1 cellular context compared by ENCODE assay signal in the genomic region with DNA sequence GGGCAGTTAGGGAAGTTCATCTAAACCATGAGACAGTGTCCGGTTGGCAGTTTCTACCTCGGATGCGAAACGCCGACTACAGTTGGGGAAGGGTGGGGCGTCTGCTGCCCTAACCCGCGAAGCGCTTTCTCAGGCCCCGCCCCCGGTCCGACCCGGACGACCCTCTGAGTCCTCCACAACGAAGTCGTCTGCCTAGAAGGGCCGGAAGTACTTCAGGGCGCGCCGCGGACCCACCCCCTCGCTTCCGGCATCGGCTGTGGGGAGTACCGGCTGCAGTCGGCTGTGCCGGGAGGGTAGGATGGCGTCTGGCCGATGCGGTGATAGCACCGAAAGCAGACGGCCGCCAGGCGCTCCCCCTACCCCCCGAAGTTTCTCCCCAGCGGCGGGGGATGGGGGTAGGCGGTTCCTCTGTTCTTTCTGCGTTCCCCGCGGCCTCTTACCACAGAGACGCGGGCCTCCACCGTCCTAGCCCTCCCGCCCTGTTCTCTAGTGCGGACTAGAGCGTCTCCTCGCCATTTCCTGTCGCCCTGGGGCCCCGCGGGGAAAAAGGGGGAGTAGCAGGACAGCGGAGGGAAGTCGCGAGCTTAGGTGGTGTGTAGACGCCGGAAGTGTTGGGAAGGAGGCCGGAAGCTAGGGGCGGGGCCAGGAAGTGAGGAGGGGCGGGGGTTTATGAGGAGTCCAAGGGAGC.
TF ChIP-seq lines count a peak whose summit lies in the region.

A gene (plus strand): TSS at position 241 of the 688 bp plus-strand sequence. CDS start 719 bp downstream, outside the sequence.

TF ChIP-seq in HEK293, 187 proteins besides CTCF, POLR2A, EP300 and RAD21 (continued from another document and continues in another):
- TF ChIP-seq, protein P1, sequence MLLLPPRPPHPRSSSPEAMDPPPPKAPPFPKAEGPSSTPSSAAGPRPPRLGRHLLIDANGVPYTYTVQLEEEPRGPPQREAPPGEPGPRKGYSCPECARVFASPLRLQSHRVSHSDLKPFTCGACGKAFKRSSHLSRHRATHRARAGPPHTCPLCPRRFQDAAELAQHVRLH (tag by site-specific recombination; IDR thresholded peaks at IDR 0.05) = peak; percentile 90
- TF ChIP-seq, protein P2, sequence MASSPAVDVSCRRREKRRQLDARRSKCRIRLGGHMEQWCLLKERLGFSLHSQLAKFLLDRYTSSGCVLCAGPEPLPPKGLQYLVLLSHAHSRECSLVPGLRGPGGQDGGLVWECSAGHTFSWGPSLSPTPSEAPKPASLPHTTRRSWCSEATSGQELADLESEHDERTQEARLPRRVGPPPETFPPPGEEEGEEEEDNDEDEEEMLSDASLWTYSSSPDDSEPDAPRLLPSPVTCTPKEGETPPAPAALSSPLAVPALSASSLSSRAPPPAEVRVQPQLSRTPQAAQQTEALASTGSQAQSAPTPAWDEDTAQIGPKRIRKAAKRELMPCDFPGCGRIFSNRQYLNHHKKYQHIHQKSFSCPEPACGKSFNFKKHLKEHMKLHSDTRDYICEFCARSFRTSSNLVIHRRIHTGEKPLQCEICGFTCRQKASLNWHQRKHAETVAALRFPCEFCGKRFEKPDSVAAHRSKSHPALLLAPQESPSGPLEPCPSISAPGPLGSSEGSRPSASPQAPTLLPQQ (tag by site-specific recombination; IDR thresholded peaks at IDR 0.05) = peak; percentile 85
- TF ChIP-seq ZNF768 (tag by site-specific recombination; IDR thresholded peaks at IDR 0.05) (no peak), GLIS2 (tag by site-specific recombination; IDR thresholded peaks at IDR 0.05) (peak; percentile 64), ZNF10 (tag by site-specific recombination; IDR thresholded peaks at IDR 0.05) (no peak), YY2 (tag by site-specific recombination; IDR thresholded peaks at IDR 0.05) (peak; percentile 90), ZBTB21 (tag by site-specific recombination; IDR thresholded peaks at IDR 0.05) (peak; percentile 77), ZNF677 (tag by site-specific recombination; IDR thresholded peaks at IDR 0.05) (peak; percentile 2; the same call in 1 of the 2 replicates), ZNF707 (tag by site-specific recombination; IDR thresholded peaks at IDR 0.05) (no peak), ZFHX2 (tag by site-specific recombination; conservative IDR thresholded peaks at IDR 0.05) (peak; percentile 33; the same call in 1 of the 2 replicates), ZNF221 (tag by site-specific recombination; IDR thresholded peaks at IDR 0.05; ENCODE audit: borderline replicate concordance) (no peak), ZNF138 (tag by site-specific recombination; IDR thresholded peaks at IDR 0.05; ENCODE audit: borderline replicate concordance) (no peak), WT1 (tag by site-specific recombination; IDR thresholded peaks at IDR 0.05) (peak; percentile 82), YY1 (tag by site-specific recombination; IDR thresholded peaks at IDR 0.05) (peak; percentile 86), ZNF530 (tag by site-specific recombination; IDR thresholded peaks at IDR 0.05; ENCODE audit: low read depth) (no peak), ZBTB1 (tag by site-specific recombination; IDR thresholded peaks at IDR 0.05) (no peak), ZNF23 (tag by site-specific recombination; IDR thresholded peaks at IDR 0.05; ENCODE audit: borderline replicate concordance) (0 out of 2 replicates have a peak, but pooled peaks have one; percentile 23), ZNF140 (tag by site-specific recombination; IDR thresholded peaks at IDR 0.05) (no peak), ZNF654 (tag by site-specific recombination; IDR thresholded peaks at IDR 0.05; ENCODE audit: low read depth) (no peak), ZBTB7A (tag by site-specific recombination; IDR thresholded peaks at IDR 0.05; ENCODE audit: low read depth) (peak; percentile 84), ZNF837 (tag by site-specific recombination; IDR thresholded peaks at IDR 0.05) (no peak), ZXDB (tag by site-specific recombination; IDR thresholded peaks at IDR 0.05) (peak; percentile 94), KLF8 (tag by site-specific recombination; IDR thresholded peaks at IDR 0.05) (peak; percentile 96), ZNF514 (tag by site-specific recombination; IDR thresholded peaks at IDR 0.05) (no peak), MYNN (tag by site-specific recombination; IDR thresholded peaks at IDR 0.05; ENCODE audit: borderline replicate concordance) (0 out of 2 replicates have a peak, but pooled peaks have one; percentile 46), ZNF558 (tag by site-specific recombination; IDR thresholded peaks at IDR 0.05) (peak; percentile 55; the same call in 1 of the 2 replicates), KLF1 (tag by site-specific recombination; IDR thresholded peaks at IDR 0.05) (peak; percentile 63), ZNF549 (tag by site-specific recombination; IDR thresholded peaks at IDR 0.05) (no peak), ZSCAN23 (tag by site-specific recombination; IDR thresholded peaks at IDR 0.05) (peak; percentile 74), IKZF3 (tag by site-specific recombination; IDR thresholded peaks at IDR 0.05) (peak; percentile 92), ZNF664 (tag by site-specific recombination; IDR thresholded peaks at IDR 0.05) (peak; percentile 26; the same call in 1 of the 2 replicates), ZNF629 (tag by site-specific recombination; IDR thresholded peaks at IDR 0.05) (peak; percentile 93), ZNF274 (IDR thresholded peaks at IDR 0.05; ENCODE audit: low read length) (no peak), ZNF274 (tag by site-specific recombination; IDR thresholded peaks at IDR 0.05; ENCODE audit: borderline replicate concordance) (no peak), ZNF133 (tag by site-specific recombination; IDR thresholded peaks at IDR 0.05) (no peak), ZNF423 (tag by site-specific recombination; IDR thresholded peaks at IDR 0.05) (peak; percentile 71)
- TF ChIP-seq, protein P3, sequence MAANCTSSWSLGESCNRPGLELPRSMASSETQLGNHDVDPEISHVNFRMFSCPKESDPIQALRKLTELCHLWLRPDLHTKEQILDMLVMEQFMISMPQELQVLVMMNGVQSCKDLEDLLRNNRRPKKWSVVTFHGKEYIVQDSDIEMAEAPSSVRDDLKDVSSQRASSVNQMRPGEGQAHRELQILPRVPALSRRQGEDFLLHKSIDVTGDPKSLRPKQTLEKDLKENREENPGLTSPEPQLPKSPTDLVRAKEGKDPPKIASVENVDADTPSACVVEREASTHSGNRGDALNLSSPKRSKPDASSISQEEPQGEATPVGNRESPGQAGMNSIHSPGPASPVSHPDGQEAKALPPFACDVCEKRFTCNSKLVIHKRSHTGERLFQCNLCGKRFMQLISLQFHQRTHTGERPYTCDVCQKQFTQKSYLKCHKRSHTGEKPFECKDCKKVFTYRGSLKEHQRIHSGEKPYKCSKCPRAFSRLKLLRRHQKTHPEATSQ (tag by site-specific recombination; IDR thresholded peaks at IDR 0.05) = peak; percentile 76; the same call in 1 of the 2 replicates
- TF ChIP-seq, protein P4, sequence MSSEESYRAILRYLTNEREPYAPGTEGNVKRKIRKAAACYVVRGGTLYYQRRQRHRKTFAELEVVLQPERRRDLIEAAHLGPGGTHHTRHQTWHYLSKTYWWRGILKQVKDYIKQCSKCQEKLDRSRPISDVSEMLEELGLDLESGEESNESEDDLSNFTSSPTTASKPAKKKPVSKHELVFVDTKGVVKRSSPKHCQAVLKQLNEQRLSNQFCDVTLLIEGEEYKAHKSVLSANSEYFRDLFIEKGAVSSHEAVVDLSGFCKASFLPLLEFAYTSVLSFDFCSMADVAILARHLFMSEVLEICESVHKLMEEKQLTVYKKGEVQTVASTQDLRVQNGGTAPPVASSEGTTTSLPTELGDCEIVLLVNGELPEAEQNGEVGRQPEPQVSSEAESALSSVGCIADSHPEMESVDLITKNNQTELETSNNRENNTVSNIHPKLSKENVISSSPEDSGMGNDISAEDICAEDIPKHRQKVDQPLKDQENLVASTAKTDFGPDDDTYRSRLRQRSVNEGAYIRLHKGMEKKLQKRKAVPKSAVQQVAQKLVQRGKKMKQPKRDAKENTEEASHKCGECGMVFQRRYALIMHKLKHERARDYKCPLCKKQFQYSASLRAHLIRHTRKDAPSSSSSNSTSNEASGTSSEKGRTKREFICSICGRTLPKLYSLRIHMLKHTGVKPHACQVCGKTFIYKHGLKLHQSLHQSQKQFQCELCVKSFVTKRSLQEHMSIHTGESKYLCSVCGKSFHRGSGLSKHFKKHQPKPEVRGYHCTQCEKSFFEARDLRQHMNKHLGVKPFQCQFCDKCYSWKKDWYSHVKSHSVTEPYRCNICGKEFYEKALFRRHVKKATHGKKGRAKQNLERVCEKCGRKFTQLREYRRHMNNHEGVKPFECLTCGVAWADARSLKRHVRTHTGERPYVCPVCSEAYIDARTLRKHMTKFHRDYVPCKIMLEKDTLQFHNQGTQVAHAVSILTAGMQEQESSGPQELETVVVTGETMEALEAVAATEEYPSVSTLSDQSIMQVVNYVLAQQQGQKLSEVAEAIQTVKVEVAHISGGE (tag by site-specific recombination; conservative IDR thresholded peaks at IDR 0.05; ENCODE audit: low read depth) = peak; percentile 97
- TF ChIP-seq, protein P5, sequence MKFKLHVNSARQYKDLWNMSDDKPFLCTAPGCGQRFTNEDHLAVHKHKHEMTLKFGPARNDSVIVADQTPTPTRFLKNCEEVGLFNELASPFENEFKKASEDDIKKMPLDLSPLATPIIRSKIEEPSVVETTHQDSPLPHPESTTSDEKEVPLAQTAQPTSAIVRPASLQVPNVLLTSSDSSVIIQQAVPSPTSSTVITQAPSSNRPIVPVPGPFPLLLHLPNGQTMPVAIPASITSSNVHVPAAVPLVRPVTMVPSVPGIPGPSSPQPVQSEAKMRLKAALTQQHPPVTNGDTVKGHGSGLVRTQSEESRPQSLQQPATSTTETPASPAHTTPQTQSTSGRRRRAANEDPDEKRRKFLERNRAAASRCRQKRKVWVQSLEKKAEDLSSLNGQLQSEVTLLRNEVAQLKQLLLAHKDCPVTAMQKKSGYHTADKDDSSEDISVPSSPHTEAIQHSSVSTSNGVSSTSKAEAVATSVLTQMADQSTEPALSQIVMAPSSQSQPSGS (tag by site-specific recombination; IDR thresholded peaks at IDR 0.05; ENCODE audit: low read depth) = no peak
- TF ChIP-seq, protein P6, sequence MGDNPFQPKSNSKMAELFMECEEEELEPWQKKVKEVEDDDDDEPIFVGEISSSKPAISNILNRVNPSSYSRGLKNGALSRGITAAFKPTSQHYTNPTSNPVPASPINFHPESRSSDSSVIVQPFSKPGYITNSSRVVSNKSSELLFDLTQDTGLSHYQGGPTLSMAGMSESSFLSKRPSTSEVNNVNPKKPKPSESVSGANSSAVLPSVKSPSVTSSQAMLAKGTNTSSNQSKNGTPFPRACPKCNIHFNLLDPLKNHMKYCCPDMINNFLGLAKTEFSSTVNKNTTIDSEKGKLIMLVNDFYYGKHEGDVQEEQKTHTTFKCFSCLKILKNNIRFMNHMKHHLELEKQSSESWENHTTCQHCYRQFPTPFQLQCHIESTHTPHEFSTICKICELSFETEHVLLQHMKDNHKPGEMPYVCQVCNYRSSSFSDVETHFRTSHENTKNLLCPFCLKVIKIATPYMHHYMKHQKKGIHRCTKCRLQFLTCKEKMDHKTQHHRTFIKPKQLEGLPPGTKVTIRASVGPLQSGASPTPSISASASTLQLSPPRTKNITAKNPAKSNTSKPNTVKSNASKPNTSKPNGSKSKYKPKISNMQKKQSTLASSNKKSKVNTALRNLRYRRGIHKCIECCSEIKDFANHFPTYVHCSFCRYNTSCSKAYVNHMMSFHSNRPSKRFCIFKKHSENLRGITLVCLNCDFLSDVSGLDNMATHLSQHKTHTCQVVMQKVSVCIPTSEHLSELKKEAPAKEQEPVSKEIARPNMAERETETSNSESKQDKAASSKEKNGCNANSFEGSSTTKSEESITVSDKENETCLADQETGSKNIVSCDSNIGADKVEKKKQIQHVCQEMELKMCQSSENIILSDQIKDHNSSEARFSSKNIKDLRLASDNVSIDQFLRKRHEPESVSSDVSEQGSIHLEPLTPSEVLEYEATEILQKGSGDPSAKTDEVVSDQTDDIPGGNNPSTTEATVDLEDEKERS (tag by site-specific recombination; IDR thresholded peaks at IDR 0.05) = no peak
- TF ChIP-seq, protein P7, sequence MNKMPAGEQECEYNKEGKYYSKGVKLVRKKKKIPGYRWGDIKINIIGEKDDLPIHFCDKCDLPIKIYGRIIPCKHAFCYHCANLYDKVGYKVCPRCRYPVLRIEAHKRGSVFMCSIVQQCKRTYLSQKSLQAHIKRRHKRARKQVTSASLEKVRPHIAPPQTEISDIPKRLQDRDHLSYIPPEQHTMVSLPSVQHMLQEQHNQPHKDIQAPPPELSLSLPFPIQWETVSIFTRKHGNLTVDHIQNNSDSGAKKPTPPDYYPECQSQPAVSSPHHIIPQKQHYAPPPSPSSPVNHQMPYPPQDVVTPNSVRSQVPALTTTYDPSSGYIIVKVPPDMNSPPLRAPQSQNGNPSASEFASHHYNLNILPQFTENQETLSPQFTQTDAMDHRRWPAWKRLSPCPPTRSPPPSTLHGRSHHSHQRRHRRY (tag by site-specific recombination; IDR thresholded peaks at IDR 0.05) = 0 out of 2 replicates have a peak, but pooled peaks have one; percentile 66
- TF ChIP-seq, protein P8, sequence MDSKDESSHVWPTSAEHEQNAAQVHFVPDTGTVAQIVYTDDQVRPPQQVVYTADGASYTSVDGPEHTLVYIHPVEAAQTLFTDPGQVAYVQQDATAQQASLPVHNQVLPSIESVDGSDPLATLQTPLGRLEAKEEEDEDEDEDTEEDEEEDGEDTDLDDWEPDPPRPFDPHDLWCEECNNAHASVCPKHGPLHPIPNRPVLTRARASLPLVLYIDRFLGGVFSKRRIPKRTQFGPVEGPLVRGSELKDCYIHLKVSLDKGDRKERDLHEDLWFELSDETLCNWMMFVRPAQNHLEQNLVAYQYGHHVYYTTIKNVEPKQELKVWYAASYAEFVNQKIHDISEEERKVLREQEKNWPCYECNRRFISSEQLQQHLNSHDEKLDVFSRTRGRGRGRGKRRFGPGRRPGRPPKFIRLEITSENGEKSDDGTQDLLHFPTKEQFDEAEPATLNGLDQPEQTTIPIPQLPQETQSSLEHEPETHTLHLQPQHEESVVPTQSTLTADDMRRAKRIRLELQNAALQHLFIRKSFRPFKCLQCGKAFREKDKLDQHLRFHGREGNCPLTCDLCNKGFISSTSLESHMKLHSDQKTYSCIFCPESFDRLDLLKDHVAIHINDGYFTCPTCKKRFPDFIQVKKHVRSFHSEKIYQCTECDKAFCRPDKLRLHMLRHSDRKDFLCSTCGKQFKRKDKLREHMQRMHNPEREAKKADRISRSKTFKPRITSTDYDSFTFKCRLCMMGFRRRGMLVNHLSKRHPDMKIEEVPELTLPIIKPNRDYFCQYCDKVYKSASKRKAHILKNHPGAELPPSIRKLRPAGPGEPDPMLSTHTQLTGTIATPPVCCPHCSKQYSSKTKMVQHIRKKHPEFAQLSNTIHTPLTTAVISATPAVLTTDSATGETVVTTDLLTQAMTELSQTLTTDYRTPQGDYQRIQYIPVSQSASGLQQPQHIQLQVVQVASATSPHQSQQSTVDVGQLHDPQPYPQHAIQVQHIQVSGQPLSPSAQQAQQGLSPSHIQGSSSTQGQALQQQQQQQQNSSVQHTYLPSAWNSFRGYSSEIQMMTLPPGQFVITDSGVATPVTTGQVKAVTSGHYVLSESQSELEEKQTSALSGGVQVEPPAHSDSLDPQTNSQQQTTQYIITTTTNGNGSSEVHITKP (tag by site-specific recombination; IDR thresholded peaks at IDR 0.05) = peak; percentile 79
